In genomic region chr19:33302974-33303790, GRCh38 we compare ENCODE assay signal across 8 cellular contexts. TPM values are rescaled to one million over a fixed set of nuclear protein-coding genes. Genes with fewer than 3 reads are reported as not detected.
A peak's percentile ranks its signal among the peaks of the same experiment; 100 is the strongest.
DNase-seq lines count a peak whose midpoint lies in the region; ATAC-seq and TF ChIP-seq lines count a peak whose summit lies in the region.

No MANE protein-coding gene starts in this region.

- H4K20me1 ChIP-seq in neural cell (ENCODE audit: insufficient read depth) = no peaks in the 10 kb centered on the region

- TF ChIP-seq RAD21 in neural cell (conservative IDR thresholded peaks at IDR 0.05) = no peak

- H3K79me2 ChIP-seq in neural cell (replicated peaks; ENCODE audit: insufficient read depth, low read length) = no peaks in the 10 kb centered on the region

- no peaks in the 10 kb centered on the region for H3K36me3 ChIP-seq in neural cell (ENCODE audit: insufficient read depth, low read length)

- ATAC-seq in WTC11 = peak; percentile 7

- no peaks in the 10 kb centered on the region for H3K36me3 Mint-ChIP-seq in WTC11

- no peak overlapping the region for H3K27ac Mint-ChIP-seq in WTC11

- H3F3A ChIP-seq in neural cell (ENCODE audit: insufficient read depth, low read length, poor library complexity, severe bottlenecking) = no peaks in the 10 kb centered on the region

- H3K9me3 ChIP-seq in neural cell (ENCODE audit: low read length) = no peaks in the 10 kb centered on the region

- CTCF ChIA-PET in WTC11 (lab: Charles Lee) = interaction anchor here (0.6 to 2.3 kb wide), 20 partner anchors 8 to 474 kb away, joined by 3 to 15 read pairs (median 4); partner anchors contain the start of genes CEBPG and SLC7A10

- TF ChIP-seq CTCF in WTC11 (IDR thresholded peaks at IDR 0.05) = no peak
- no peak for TF ChIP-seq CTCF in fibroblast of villous mesenchyme (IDR thresholded peaks at IDR 0.05; ENCODE audit: insufficient read depth, low read depth, low read length)
- TF ChIP-seq CTCF in neural cell (IDR thresholded peaks at IDR 0.05; ENCODE audit: poor library complexity, severe bottlenecking) = no peak

- H3K9ac ChIP-seq in neural cell (ENCODE audit: low read length) = peak overlapping the region; percentile 66

- H3K9me3 Mint-ChIP-seq in WTC11 = no peaks in the 10 kb centered on the region

- H3K4me1 Mint-ChIP-seq in WTC11 = peaks cover 30% of the 10 kb centered on the region

- no peak overlapping the region for H3K27ac ChIP-seq in neural cell (ENCODE audit: low read length)

- no peak for TF ChIP-seq EP300 in neural cell (conservative IDR thresholded peaks at IDR 0.05; ENCODE audit: poor library complexity, severe bottlenecking)

- H3K9me2 ChIP-seq in neural cell (ENCODE audit: insufficient read depth, low read length) = no peaks in the 10 kb centered on the region

- peak overlapping the region; percentile 42 for H2AFZ ChIP-seq in neural cell (ENCODE audit: low read depth, low read length)

- peaks cover 41% of the 10 kb centered on the region for H3K27me3 Mint-ChIP-seq in WTC11 (ENCODE audit: low read depth)

- H3K4me3 ChIP-seq in fibroblast of villous mesenchyme (ENCODE audit: low read depth, low read length) (peak overlapping the region; percentile 66), neural cell (ENCODE audit: low read length) (peak overlapping the region; percentile 92)

- peak; percentile 69 for DNase-seq in activated CD8-positive, alpha-beta memory T cell treated with anti-CD3 and anti-CD28 coated beads, Interleukin-2, amount 50 U/mL, for 48 hours
- DNase-seq in activated CD8-positive, alpha-beta memory T cell treated with anti-CD3 and anti-CD28 coated beads, Interleukin-2, amount 50 U/mL, for 4 hours = no peak
- DNase-seq in HT-29 (ENCODE audit: low spot score) (peak; percentile 74), WTC11 (ENCODE audit: low spot score) (peak; percentile 61), fibroblast of villous mesenchyme (ENCODE audit: low read depth) (peak; percentile 60), NCI-H2107 treated with DMSO at 0.1 percent for 48 hours (lab: John Stamatoyannopoulos, UW; ENCODE audit: unreplicated experiment) (no peak), NCI-H1092 treated with DMSO at 0.1 percent for 48 hours (lab: John Stamatoyannopoulos, UW) (no peak)

- POLR2A ChIA-PET in WTC11 (lab: Charles Lee) = interaction anchor here (0.7 to 2.1 kb wide), 6 partner anchors 8 to 76 kb away, joined by 3 to 12 read pairs (median 3); partner anchors contain the start of gene CEBPG

- peak overlapping the region; percentile 68 for H3K4me3 Mint-ChIP-seq in WTC11

- peak overlapping the region; percentile 55 for H3K4me2 ChIP-seq in neural cell (ENCODE audit: low read length)

- peaks cover 45% of the 10 kb centered on the region for H3K27me3 ChIP-seq in neural cell (ENCODE audit: insufficient read depth, low read depth, low read length)

TF ChIP-seq in WTC11, 78 proteins besides CTCF, POLR2A, EP300 and RAD21 (continues in another document):
- TF ChIP-seq, protein P1, sequence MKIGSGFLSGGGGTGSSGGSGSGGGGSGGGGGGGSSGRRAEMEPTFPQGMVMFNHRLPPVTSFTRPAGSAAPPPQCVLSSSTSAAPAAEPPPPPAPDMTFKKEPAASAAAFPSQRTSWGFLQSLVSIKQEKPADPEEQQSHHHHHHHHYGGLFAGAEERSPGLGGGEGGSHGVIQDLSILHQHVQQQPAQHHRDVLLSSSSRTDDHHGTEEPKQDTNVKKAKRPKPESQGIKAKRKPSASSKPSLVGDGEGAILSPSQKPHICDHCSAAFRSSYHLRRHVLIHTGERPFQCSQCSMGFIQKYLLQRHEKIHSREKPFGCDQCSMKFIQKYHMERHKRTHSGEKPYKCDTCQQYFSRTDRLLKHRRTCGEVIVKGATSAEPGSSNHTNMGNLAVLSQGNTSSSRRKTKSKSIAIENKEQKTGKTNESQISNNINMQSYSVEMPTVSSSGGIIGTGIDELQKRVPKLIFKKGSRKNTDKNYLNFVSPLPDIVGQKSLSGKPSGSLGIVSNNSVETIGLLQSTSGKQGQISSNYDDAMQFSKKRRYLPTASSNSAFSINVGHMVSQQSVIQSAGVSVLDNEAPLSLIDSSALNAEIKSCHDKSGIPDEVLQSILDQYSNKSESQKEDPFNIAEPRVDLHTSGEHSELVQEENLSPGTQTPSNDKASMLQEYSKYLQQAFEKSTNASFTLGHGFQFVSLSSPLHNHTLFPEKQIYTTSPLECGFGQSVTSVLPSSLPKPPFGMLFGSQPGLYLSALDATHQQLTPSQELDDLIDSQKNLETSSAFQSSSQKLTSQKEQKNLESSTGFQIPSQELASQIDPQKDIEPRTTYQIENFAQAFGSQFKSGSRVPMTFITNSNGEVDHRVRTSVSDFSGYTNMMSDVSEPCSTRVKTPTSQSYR (CRISPR knock-in tag; IDR thresholded peaks at IDR 0.05) = no peak
- TF ChIP-seq CDX4 (CRISPR knock-in tag; IDR thresholded peaks at IDR 0.05; ENCODE audit: borderline replicate concordance) (no peak), PRRX2 (CRISPR knock-in tag; IDR thresholded peaks at IDR 0.05) (no peak), ESRRA (CRISPR knock-in tag; IDR thresholded peaks at IDR 0.05; ENCODE audit: borderline replicate concordance) (no peak), ATF1 (CRISPR knock-in tag; IDR thresholded peaks at IDR 0.05) (no peak)
- TF ChIP-seq, protein P2, sequence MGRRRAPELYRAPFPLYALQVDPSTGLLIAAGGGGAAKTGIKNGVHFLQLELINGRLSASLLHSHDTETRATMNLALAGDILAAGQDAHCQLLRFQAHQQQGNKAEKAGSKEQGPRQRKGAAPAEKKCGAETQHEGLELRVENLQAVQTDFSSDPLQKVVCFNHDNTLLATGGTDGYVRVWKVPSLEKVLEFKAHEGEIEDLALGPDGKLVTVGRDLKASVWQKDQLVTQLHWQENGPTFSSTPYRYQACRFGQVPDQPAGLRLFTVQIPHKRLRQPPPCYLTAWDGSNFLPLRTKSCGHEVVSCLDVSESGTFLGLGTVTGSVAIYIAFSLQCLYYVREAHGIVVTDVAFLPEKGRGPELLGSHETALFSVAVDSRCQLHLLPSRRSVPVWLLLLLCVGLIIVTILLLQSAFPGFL (CRISPR knock-in tag; IDR thresholded peaks at IDR 0.05; ENCODE audit: borderline replicate concordance) = no peak

TF ChIP-seq in neural cell, 6 proteins besides CTCF, POLR2A, EP300 and RAD21:
- TF ChIP-seq POLR2AphosphoS5 (IDR thresholded peaks at IDR 0.05) = no peak
- TF ChIP-seq SMC3 (conservative IDR thresholded peaks at IDR 0.05; ENCODE audit: poor library complexity) = no peak
- no peak for TF ChIP-seq TAF1 (IDR thresholded peaks at IDR 0.05; ENCODE audit: low read depth)
- no peak for TF ChIP-seq EZH2 (IDR thresholded peaks at IDR 0.05; ENCODE audit: borderline replicate concordance, insufficient read depth, low read length, poor library complexity, severe bottlenecking)
- no peak for TF ChIP-seq MXI1 (conservative IDR thresholded peaks at IDR 0.05; ENCODE audit: poor library complexity, severe bottlenecking)
- TF ChIP-seq, protein P3, sequence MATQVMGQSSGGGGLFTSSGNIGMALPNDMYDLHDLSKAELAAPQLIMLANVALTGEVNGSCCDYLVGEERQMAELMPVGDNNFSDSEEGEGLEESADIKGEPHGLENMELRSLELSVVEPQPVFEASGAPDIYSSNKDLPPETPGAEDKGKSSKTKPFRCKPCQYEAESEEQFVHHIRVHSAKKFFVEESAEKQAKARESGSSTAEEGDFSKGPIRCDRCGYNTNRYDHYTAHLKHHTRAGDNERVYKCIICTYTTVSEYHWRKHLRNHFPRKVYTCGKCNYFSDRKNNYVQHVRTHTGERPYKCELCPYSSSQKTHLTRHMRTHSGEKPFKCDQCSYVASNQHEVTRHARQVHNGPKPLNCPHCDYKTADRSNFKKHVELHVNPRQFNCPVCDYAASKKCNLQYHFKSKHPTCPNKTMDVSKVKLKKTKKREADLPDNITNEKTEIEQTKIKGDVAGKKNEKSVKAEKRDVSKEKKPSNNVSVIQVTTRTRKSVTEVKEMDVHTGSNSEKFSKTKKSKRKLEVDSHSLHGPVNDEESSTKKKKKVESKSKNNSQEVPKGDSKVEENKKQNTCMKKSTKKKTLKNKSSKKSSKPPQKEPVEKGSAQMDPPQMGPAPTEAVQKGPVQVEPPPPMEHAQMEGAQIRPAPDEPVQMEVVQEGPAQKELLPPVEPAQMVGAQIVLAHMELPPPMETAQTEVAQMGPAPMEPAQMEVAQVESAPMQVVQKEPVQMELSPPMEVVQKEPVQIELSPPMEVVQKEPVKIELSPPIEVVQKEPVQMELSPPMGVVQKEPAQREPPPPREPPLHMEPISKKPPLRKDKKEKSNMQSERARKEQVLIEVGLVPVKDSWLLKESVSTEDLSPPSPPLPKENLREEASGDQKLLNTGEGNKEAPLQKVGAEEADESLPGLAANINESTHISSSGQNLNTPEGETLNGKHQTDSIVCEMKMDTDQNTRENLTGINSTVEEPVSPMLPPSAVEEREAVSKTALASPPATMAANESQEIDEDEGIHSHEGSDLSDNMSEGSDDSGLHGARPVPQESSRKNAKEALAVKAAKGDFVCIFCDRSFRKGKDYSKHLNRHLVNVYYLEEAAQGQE (IDR thresholded peaks at IDR 0.05; ENCODE audit: borderline replicate concordance) = no peak

RNA-seq across cellular contexts. Expression of gene CEBPA, which starts 0.8 kb away (rescaled TPM):
- 16.9 and 21.3 TPM in 2 replicates for total RNA-seq in HT-29 (2014; rRNA removed; shearing (Covaris generic))
- total RNA-seq in WTC11 (2021) (5.6 to 6.6 TPM (median 5.8 TPM) in 3 replicates), fibroblast of villous mesenchyme (under 0.01 TPM in 1 of 2 replicates, not detected in the other)
- polyA plus RNA-seq in neural cell = 1.6 and 2.6 TPM in 2 replicates
- 5.0 and 6.6 TPM in 2 replicates for polyA minus RNA-seq in neural cell

Comparison
In these comparisons a context has a peak if more than half of its experiments do, and no peak if none do; other contexts are left out.
1. DNase-seq: peak in activated CD8-positive, alpha-beta memory T cell treated with anti-CD3 and anti-CD28 coated beads, Interleukin-2, amount 50 U/mL, for 48 hours (single experiment), HT-29 (single experiment), WTC11 (single experiment) and fibroblast of villous mesenchyme (single experiment); none in activated CD8-positive, alpha-beta memory T cell treated with anti-CD3 and anti-CD28 coated beads, Interleukin-2, amount 50 U/mL, for 4 hours (single experiment), NCI-H2107 treated with DMSO at 0.1 percent for 48 hours (single experiment) and NCI-H1092 treated with DMSO at 0.1 percent for 48 hours (single experiment).